ENCODE assay signal across 1 cellular context in the genomic region with DNA sequence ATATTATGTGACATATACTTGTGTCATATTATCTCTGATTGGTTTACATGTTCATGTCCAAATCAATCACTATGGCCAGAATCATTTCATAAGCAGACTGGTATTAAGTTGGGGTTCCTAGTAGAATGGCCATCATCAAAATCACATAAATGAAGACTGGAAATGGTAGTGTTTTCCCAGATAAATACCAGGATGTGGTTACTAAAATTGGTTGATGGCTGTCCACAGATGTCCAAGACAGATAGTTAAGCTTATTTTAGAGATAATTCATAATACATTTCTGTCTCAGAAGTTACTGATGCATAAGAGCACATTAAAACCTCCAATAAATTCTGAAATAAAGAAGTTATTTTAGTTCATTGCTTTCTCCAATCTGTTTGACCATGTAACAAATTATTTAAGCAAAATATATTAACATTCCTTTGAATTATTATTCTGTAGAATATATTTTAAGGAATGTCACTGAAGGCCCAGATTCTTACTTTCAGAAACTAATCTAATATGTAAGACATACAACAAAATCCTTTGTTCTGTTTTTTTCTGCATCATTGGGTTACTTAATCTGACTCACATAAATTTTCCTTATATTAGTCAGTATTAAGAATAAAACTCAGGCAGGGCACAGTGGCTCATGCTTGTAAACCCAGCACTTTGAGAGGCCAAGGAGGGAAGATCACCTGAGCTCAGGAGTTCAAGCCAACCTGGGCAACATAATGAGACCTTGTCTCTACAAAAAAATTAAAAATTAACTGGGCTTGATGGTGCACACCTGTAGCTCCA.
TF ChIP-seq lines count a peak whose summit lies in the region.

No MANE protein-coding gene starts in this region.

TF ChIP-seq in GM12878, 131 proteins besides CTCF, POLR2A, EP300 and RAD21 (continued from another document):
- TF ChIP-seq, protein P1, sequence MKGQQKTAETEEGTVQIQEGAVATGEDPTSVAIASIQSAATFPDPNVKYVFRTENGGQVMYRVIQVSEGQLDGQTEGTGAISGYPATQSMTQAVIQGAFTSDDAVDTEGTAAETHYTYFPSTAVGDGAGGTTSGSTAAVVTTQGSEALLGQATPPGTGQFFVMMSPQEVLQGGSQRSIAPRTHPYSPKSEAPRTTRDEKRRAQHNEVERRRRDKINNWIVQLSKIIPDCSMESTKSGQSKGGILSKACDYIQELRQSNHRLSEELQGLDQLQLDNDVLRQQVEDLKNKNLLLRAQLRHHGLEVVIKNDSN (IDR thresholded peaks at IDR 0.05; ENCODE audit: borderline replicate concordance, extremely low read length, insufficient read depth, low read depth, low read length): no peak
- TF ChIP-seq CBX3 (IDR thresholded peaks at IDR 0.05; ENCODE audit: borderline replicate concordance, low read depth): no peak
- TF ChIP-seq NBN (IDR thresholded peaks at IDR 0.05): no peak
- TF ChIP-seq KAT2A (conservative IDR thresholded peaks at IDR 0.05; ENCODE audit: control insufficient read depth, low read depth, low read length): no peak
- no peak for TF ChIP-seq YY1 (IDR thresholded peaks at IDR 0.05; ENCODE audit: low read depth, low read length)
- TF ChIP-seq CEBPB (IDR thresholded peaks at IDR 0.05; ENCODE audit: borderline replicate concordance in 1 of 2, low read depth in 2 of 2, low read length in 2 of 2): no peak
TF ChIP-seq in GM12878: peak in this region for 0.
